1 cellular context compared by ENCODE assay signal in genomic region chr5:140178082-140178410, GRCh38.
TF ChIP-seq lines count a peak whose summit lies in the region.

No MANE protein-coding gene starts in this region.

TF ChIP-seq in GM23338, 12 proteins besides CTCF, POLR2A, EP300 and RAD21:
- TF ChIP-seq REST (IDR thresholded peaks at IDR 0.05; ENCODE audit: unreplicated experiment) = no peak
- no peak for TF ChIP-seq STAT1 (IDR thresholded peaks at IDR 0.05; ENCODE audit: unreplicated experiment)
- no peak for TF ChIP-seq CREB1 (CRISPR knock-in tag; IDR thresholded peaks at IDR 0.05; ENCODE audit: low read depth)
- no peak for TF ChIP-seq ETS1 (IDR thresholded peaks at IDR 0.05)
- no peak for TF ChIP-seq ZNF114 (CRISPR knock-in tag; IDR thresholded peaks at IDR 0.05)
- no peak for TF ChIP-seq ZNF462 (CRISPR knock-in tag; IDR thresholded peaks at IDR 0.05)
- TF ChIP-seq EZH2 (IDR thresholded peaks at IDR 0.05; ENCODE audit: low read depth, unreplicated experiment) = no peak
- TF ChIP-seq NANOG (IDR thresholded peaks at IDR 0.05; ENCODE audit: borderline replicate concordance) = no peak
- no peak for TF ChIP-seq EZH2phosphoT487 (IDR thresholded peaks at IDR 0.05; ENCODE audit: unreplicated experiment)
- no peak for TF ChIP-seq POLR2AphosphoS5 (IDR thresholded peaks at IDR 0.05; ENCODE audit: low read depth)
- TF ChIP-seq ZNF331 (CRISPR knock-in tag; IDR thresholded peaks at IDR 0.05; ENCODE audit: low read depth) = no peak
- no peak for TF ChIP-seq JUNB (IDR thresholded peaks at IDR 0.05; ENCODE audit: unreplicated experiment)
